ENCODE assay signal across 20 cellular contexts in the genomic region with DNA sequence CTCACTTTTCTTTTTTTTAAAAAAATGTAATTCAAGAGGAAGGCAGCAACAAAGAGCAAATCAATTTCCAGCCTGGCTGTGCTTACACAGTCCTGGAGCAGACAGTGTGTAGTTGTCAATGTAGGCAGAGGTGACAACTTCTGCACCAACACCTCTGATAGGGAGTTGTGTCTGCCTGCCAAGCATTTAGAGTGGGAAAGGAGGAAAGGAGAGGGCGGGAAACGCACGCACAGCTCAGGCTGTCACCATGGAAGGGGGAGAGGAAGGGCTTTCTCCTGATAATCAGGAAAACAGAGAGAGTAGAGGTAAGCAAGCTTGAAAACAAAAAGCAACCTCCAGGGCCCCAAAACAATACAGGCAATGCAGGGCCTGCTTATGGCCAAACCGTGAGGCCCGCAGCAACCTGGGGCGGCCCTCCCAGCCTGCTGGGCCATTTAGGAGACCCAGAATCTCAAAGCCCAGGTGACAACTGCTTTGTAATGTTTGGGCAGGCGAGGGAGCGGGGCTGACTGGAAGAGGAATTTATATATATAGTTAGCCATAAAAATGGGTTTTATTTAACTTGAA. TPM values are rescaled to one million over a fixed set of nuclear protein-coding genes. Genes with fewer than 3 reads are reported as not detected.
A peak's percentile ranks its signal among the peaks of the same experiment; 100 is the strongest.
DNase-seq lines count a peak whose midpoint lies in the region; ATAC-seq and TF ChIP-seq lines count a peak whose summit lies in the region.
"Had no signal": no experiment of that assay in that cellular context is flagged by ENCODE, and none has a peak within 500 bp of the region (broad histone marks: within the 10 kb centered on the region; RNA-seq: fewer than 3 reads in every experiment).

No MANE protein-coding gene starts in this region.

- H3K9me2 ChIP-seq in DOHH2 (replicated peaks; ENCODE audit: control insufficient read depth, low read length) = no peaks in the 10 kb centered on the region
- no peaks in the 10 kb centered on the region for H3K9me2 ChIP-seq in neural cell (ENCODE audit: insufficient read depth, low read length)

- H3K9me3 Mint-ChIP-seq in activated CD4-positive, alpha-beta T cell treated with anti-CD3 and anti-CD28 coated beads, Interleukin-2, amount 10 ng/mL, durations not matched to agents 7 days and 5 days = no peaks in the 10 kb centered on the region
- H3K9me3 Mint-ChIP-seq: activated CD8-positive, alpha-beta T cell treated with anti-CD3 and anti-CD28 coated beads for 36 hours; activated naive CD4-positive, alpha-beta T cell treated with anti-CD3 and anti-CD28 coated beads, Interleukin-2, amount 50 U/mL, for 24 hours had no signal

- TF ChIP-seq RAD21 in neural cell (conservative IDR thresholded peaks at IDR 0.05) = no peak

- no peaks in the 10 kb centered on the region for H3K36me3 Mint-ChIP-seq in activated CD4-positive, alpha-beta T cell treated with anti-CD3 and anti-CD28 coated beads, Interleukin-2, amount 10 ng/mL, durations not matched to agents 7 days and 5 days (ENCODE audit: low read depth)
- H3K36me3 Mint-ChIP-seq: activated naive CD4-positive, alpha-beta T cell treated with anti-CD3 and anti-CD28 coated beads, Interleukin-2, amount 50 U/mL, for 24 hours had no signal

- CTCF ChIA-PET in activated CD4-positive, alpha-beta T cell treated with anti-CD3 and anti-CD28 coated beads, Interleukin-2, amount 10 ng/mL, durations not matched to agents 7 days and 5 days (lab: Charles Lee) = no interaction called here

- H3K4me3 Mint-ChIP-seq in activated CD4-positive, alpha-beta T cell treated with anti-CD3 and anti-CD28 coated beads, Interleukin-2, amount 10 ng/mL, durations not matched to agents 7 days and 5 days = no peak overlapping the region
- H3K4me3 Mint-ChIP-seq: activated CD8-positive, alpha-beta T cell treated with anti-CD3 and anti-CD28 coated beads for 36 hours; activated naive CD4-positive, alpha-beta T cell treated with anti-CD3 and anti-CD28 coated beads, Interleukin-2, amount 50 U/mL, for 24 hours; T-helper 17 cell had no signal

- ATAC-seq in HG03354 (IDR thresholded peaks at IDR 0.05; ENCODE audit: poor library complexity, severe bottlenecking, unreplicated experiment) (no peak), GM19035 (IDR thresholded peaks at IDR 0.05; ENCODE audit: unreplicated experiment) (no peak)
- ATAC-seq: activated CD8-positive, alpha-beta T cell treated with anti-CD3 and anti-CD28 coated beads for 36 hours; T-helper 17 cell had no signal

- TF ChIP-seq CTCF in DOHH2 (IDR thresholded peaks at IDR 0.05; ENCODE audit: low read depth, low read length, poor library complexity, severe bottlenecking) (no peak), left ventricle myocardium inferior (IDR thresholded peaks at IDR 0.05; ENCODE audit: borderline replicate concordance) (no peak), neural cell (IDR thresholded peaks at IDR 0.05; ENCODE audit: poor library complexity, severe bottlenecking) (no peak)

- H4K20me1 ChIP-seq in DOHH2 (ENCODE audit: control insufficient read depth, insufficient read depth, low read depth, low read length) (no peaks in the 10 kb centered on the region), neural cell (ENCODE audit: insufficient read depth) (no peaks in the 10 kb centered on the region)

- no peaks in the 10 kb centered on the region for H3K27me3 ChIP-seq in DOHH2 (ENCODE audit: control insufficient read depth, low read length)
- H3K27me3 ChIP-seq in left ventricle myocardium inferior (ENCODE audit: low read depth) = no peaks in the 10 kb centered on the region
- no peaks in the 10 kb centered on the region for H3K27me3 ChIP-seq in neural cell (ENCODE audit: insufficient read depth, low read depth, low read length)
- H3K27me3 ChIP-seq: right lobe of liver, SJSA1, thyroid gland had no signal

- peaks cover 14% of the 10 kb centered on the region for H3K4me1 Mint-ChIP-seq in activated CD4-positive, alpha-beta T cell treated with anti-CD3 and anti-CD28 coated beads, Interleukin-2, amount 10 ng/mL, durations not matched to agents 7 days and 5 days

- intact Hi-C loops in left ventricle myocardium inferior (cut with micrococcal nuclease) = no loop called here

- H3K4me2 ChIP-seq in DOHH2 (ENCODE audit: low read length) (no peak overlapping the region), neural cell (ENCODE audit: low read length) (peak overlapping the region; percentile 24)

- H3K4me3 ChIP-seq in DOHH2 (ENCODE audit: low read length) (no peak overlapping the region), left ventricle myocardium inferior (no peak overlapping the region), neural cell (ENCODE audit: low read length) (peak overlapping the region; percentile 5)
- H3K4me3 ChIP-seq: right lobe of liver, SJSA1, thyroid gland had no signal

- H2AFZ ChIP-seq in neural cell (ENCODE audit: low read depth, low read length) = no peak overlapping the region

- no peaks in the 10 kb centered on the region for H3K36me3 ChIP-seq in DOHH2 (ENCODE audit: control insufficient read depth, low read length)
- H3K36me3 ChIP-seq in left ventricle myocardium inferior = no peaks in the 10 kb centered on the region
- no peaks in the 10 kb centered on the region for H3K36me3 ChIP-seq in neural cell (ENCODE audit: insufficient read depth, low read length)
- H3K36me3 ChIP-seq: right lobe of liver, SJSA1, thyroid gland, WERI-Rb-1 had no signal

- H3K27ac ChIP-seq in DOHH2 (ENCODE audit: low read depth, low read length) = peak overlapping the region; percentile 87
- H3K27ac ChIP-seq in left ventricle myocardium inferior (replicated peaks) = peak overlapping the region; percentile 80
- H3K27ac ChIP-seq in neural cell (ENCODE audit: low read length) = peak overlapping the region; percentile 12
- H3K27ac ChIP-seq: right lobe of liver, SJSA1, thyroid gland, WERI-Rb-1 had no signal

- H3K9me3 ChIP-seq in DOHH2 (ENCODE audit: control insufficient read depth, insufficient read depth, low read length) (no peaks in the 10 kb centered on the region), left ventricle myocardium inferior (replicated peaks) (no peaks in the 10 kb centered on the region), neural cell (ENCODE audit: low read length) (no peaks in the 10 kb centered on the region)
- H3K9me3 ChIP-seq: right lobe of liver, SJSA1, thyroid gland had no signal

- H3F3A ChIP-seq in DOHH2 (ENCODE audit: control insufficient read depth, insufficient read depth) (peaks cover 19% of the 10 kb centered on the region), neural cell (ENCODE audit: insufficient read depth, low read length, poor library complexity, severe bottlenecking) (no peaks in the 10 kb centered on the region)

- POLR2A ChIA-PET in activated CD4-positive, alpha-beta T cell treated with anti-CD3 and anti-CD28 coated beads, Interleukin-2, amount 10 ng/mL, durations not matched to agents 7 days and 5 days (lab: Charles Lee) = no interaction called here

- H3K4me1 ChIP-seq in DOHH2 (ENCODE audit: control insufficient read depth, low read length) (peaks cover 54% of the 10 kb centered on the region), left ventricle myocardium inferior (peaks cover 48% of the 10 kb centered on the region)
- H3K4me1 ChIP-seq: right lobe of liver, SJSA1 had no signal

- no peak overlapping the region for H3K27ac Mint-ChIP-seq in activated CD4-positive, alpha-beta T cell treated with anti-CD3 and anti-CD28 coated beads, Interleukin-2, amount 10 ng/mL, durations not matched to agents 7 days and 5 days
- H3K27ac Mint-ChIP-seq: activated CD8-positive, alpha-beta T cell treated with anti-CD3 and anti-CD28 coated beads for 36 hours; activated naive CD4-positive, alpha-beta T cell treated with anti-CD3 and anti-CD28 coated beads, Interleukin-2, amount 50 U/mL, for 24 hours; T-helper 17 cell had no signal

- H3K79me2 ChIP-seq in DOHH2 (ENCODE audit: control insufficient read depth, low read length) (no peaks in the 10 kb centered on the region), neural cell (replicated peaks; ENCODE audit: insufficient read depth, low read length) (no peaks in the 10 kb centered on the region)

- DNase-seq in NCI-H69 (lab: John Stamatoyannopoulos, UW) (peak; percentile 36), left ventricle myocardium inferior (no peak), SIG-M5 treated with dmso at 0.1 percent for 504 hours (lab: John Stamatoyannopoulos, UW; ENCODE audit: unreplicated experiment) (no peak)
- DNase-seq in activated CD4-positive, alpha-beta T cell treated with anti-CD3 and anti-CD28 coated beads, Interleukin-2, amount 10 ng/mL, durations not matched to agents 7 days and 5 days = no peak
- DNase-seq: activated CD8-positive, alpha-beta T cell treated with anti-CD3 and anti-CD28 coated beads for 36 hours; activated T-cell treated with anti-CD3 and anti-CD28 coated beads, Interleukin-2, amount 50 U/mL, for 1 hour; DND-41; NCI-H1048; NCI-H526 treated with DMSO at 0.1 percent for 48 hours; right lobe of liver; stimulated activated naive CD4-positive, alpha-beta T cell; T-helper 17 cell; thyroid gland; WERI-Rb-1 had no signal

- no peak overlapping the region for H3K9ac ChIP-seq in neural cell (ENCODE audit: low read length)

- TF ChIP-seq EP300 in neural cell (conservative IDR thresholded peaks at IDR 0.05; ENCODE audit: poor library complexity, severe bottlenecking) = no peak

- no peaks in the 10 kb centered on the region for H3K27me3 Mint-ChIP-seq in activated CD4-positive, alpha-beta T cell treated with anti-CD3 and anti-CD28 coated beads, Interleukin-2, amount 10 ng/mL, durations not matched to agents 7 days and 5 days
- H3K27me3 Mint-ChIP-seq: activated CD8-positive, alpha-beta T cell treated with anti-CD3 and anti-CD28 coated beads for 36 hours; activated naive CD4-positive, alpha-beta T cell treated with anti-CD3 and anti-CD28 coated beads, Interleukin-2, amount 50 U/mL, for 24 hours had no signal

TF ChIP-seq in neural cell, 6 proteins besides CTCF, POLR2A, EP300 and RAD21 (continues in another document):
- TF ChIP-seq MXI1 (conservative IDR thresholded peaks at IDR 0.05; ENCODE audit: poor library complexity, severe bottlenecking) = no peak

RNA-seq across cellular contexts. Expression of a gene that starts 41.5 kb away (rescaled TPM):
- 51.6 TPM for total RNA-seq in left ventricle myocardium inferior
- 7.0 and 8.2 TPM in 2 replicates for polyA plus RNA-seq in neural cell
- polyA minus RNA-seq in neural cell = 23.1 and 25.0 TPM in 2 replicates
- total RNA-seq in activated CD4-positive, alpha-beta T cell treated with anti-CD3 and anti-CD28 coated beads, Interleukin-2, amount 10 ng/mL, durations not matched to agents 7 days and 5 days = 1 to 10 TPM; 2.4 TPM

RNA-seq across cellular contexts. Expression of a gene that starts 45.5 kb away (rescaled TPM):
- total RNA-seq in left ventricle myocardium inferior = 58.0 TPM
- 15.9 and 16.5 TPM in 2 replicates for polyA plus RNA-seq in neural cell
- polyA minus RNA-seq in neural cell = 15.8 and 18.8 TPM in 2 replicates
- 10 to 100 TPM; 14.3 to 19.4 TPM for total RNA-seq in activated CD4-positive, alpha-beta T cell treated with anti-CD3 and anti-CD28 coated beads, Interleukin-2, amount 10 ng/mL, durations not matched to agents 7 days and 5 days

Comparison
In these comparisons a context has a peak if more than half of its experiments do, and no peak if none do; other contexts are left out.
1. H3K27ac ChIP-seq: peak in every context shown above with its lines; median percentile 87 in DOHH2; 80 in left ventricle myocardium inferior; 12 in neural cell.
2. RNA of a gene that starts 41.5 kb away (total RNA-seq): 51.6 TPM in left ventricle myocardium inferior (single experiment); 2.4 TPM in activated CD4-positive, alpha-beta T cell treated with anti-CD3 and anti-CD28 coated beads, Interleukin-2, amount 10 ng/mL, durations not matched to agents 7 days and 5 days; every median in the first group is over 10 times any median in the second.